In genomic region chr11:2419638-2420501, GRCh38 we compare ENCODE assay signal across 8 cellular contexts. TPM values are rescaled to one million over a fixed set of nuclear protein-coding genes. Genes with fewer than 3 reads are reported as not detected.
DNase-seq lines count a peak whose midpoint lies in the region; ATAC-seq and TF ChIP-seq lines count a peak whose summit lies in the region.

No MANE protein-coding gene starts in this region.

- H2AK9ac ChIP-seq in IMR-90 (replicated peaks; ENCODE audit: low read depth, low read length, poor library complexity): peak overlapping the region; percentile 63

- no peaks in the 10 kb centered on the region for H3K4me1 ChIP-seq in IMR-90 (ENCODE audit: control insufficient read depth, insufficient read depth, low read length)
- no peaks in the 10 kb centered on the region for H3K4me1 ChIP-seq in SJCRH30

- no peaks in the 10 kb centered on the region for H3K36me3 Mint-ChIP-seq in activated naive CD8-positive, alpha-beta T cell treated with anti-CD3 and anti-CD28 coated beads for 36 hours
- H3K36me3 Mint-ChIP-seq in glutamatergic neuron (ENCODE audit: unreplicated experiment): no peaks in the 10 kb centered on the region

- peak overlapping the region; percentile 91 for H2AFZ ChIP-seq in IMR-90 (replicated peaks; ENCODE audit: low read length, poor library complexity)

- POLR2A ChIA-PET in IMR-90 (lab: Charles Lee; ENCODE audit: unreplicated experiment): no interaction called here

- peaks cover 5% of the 10 kb centered on the region; the same call in 1 of the 2 replicates for H3K27me3 ChIP-seq in IMR-90 (ENCODE audit: control insufficient read depth, insufficient read depth, low read length)
- peaks cover 6% of the 10 kb centered on the region; the same call in 1 of the 2 replicates for H3K27me3 ChIP-seq in SJCRH30

- no peaks in the 10 kb centered on the region for H3K36me3 ChIP-seq in IMR-90 (ENCODE audit: control insufficient read depth, insufficient read depth, low read length)
- no peaks in the 10 kb centered on the region for H3K36me3 ChIP-seq in SJCRH30

- no peak overlapping the region for H3K14ac ChIP-seq in IMR-90 (replicated peaks; ENCODE audit: low read depth, low read length)

- intact Hi-C loops in IMR-90 (cut with micrococcal nuclease): loop anchor here (1.0 kb wide), 4 partner anchors 20 to 254 kb away; partner anchors contain the start of gene TSSC4

- no peak overlapping the region for H3K4me2 ChIP-seq in IMR-90 (ENCODE audit: low read depth, low read length)

- WGBS in IMR-90 (ENCODE audit: extremely low coverage in 2 of 2, insufficient read length in 1 of 2), 2 experiments: 84% methylated on average over 12 of the region's 36 CpGs; no CpG with 5 or more reads in 1 of the 2 experiments

- peak; percentile 94 for TF ChIP-seq CTCF in IMR-90 (conservative IDR thresholded peaks at IDR 0.05; ENCODE audit: low read depth, low read length)
- peak; percentile 74 for TF ChIP-seq CTCF in glutamatergic neuron (IDR thresholded peaks at IDR 0.05; ENCODE audit: partially characterized antibody, unreplicated experiment)

- ATAC-seq in IMR-90 (ENCODE audit: low read depth) (peak; percentile 51), GM18870 (IDR thresholded peaks at IDR 0.05; ENCODE audit: unreplicated experiment) (no peak), HG02970 (IDR thresholded peaks at IDR 0.05; ENCODE audit: low FRiP score, unreplicated experiment) (no peak)

- in situ Hi-C loops in IMR-90 (cut with MboI; ENCODE audit: low sequenced_read_pairs): loop anchor here (5.0 to 10.0 kb wide), 3 partner anchors 108 to 475 kb away; no protein-coding TSS in a partner anchor

- H3K27ac ChIP-seq in IMR-90 (ENCODE audit: insufficient read depth, low read length): no peak overlapping the region
- no peak overlapping the region for H3K27ac ChIP-seq in SJCRH30

- no peak overlapping the region for H4K91ac ChIP-seq in IMR-90 (ENCODE audit: insufficient read depth, low read depth, low read length)

- H3K4me1 Mint-ChIP-seq in activated naive CD8-positive, alpha-beta T cell treated with anti-CD3 and anti-CD28 coated beads for 36 hours: peaks cover 1% of the 10 kb centered on the region
- H3K4me1 Mint-ChIP-seq in glutamatergic neuron (ENCODE audit: low read depth, unreplicated experiment): no peaks in the 10 kb centered on the region

- H3K79me1 ChIP-seq in IMR-90 (ENCODE audit: low read depth in 1 of 2, low read length in 2 of 2): no peaks in the 10 kb centered on the region

- H3K56ac ChIP-seq in IMR-90 (ENCODE audit: extremely low read depth, insufficient read depth, low read length): no peak overlapping the region

- dilution Hi-C loops in IMR-90 (cut with HindIII; ENCODE audit: low sequenced_read_pairs, unreplicated experiment): no loop called here

- H3K27ac Mint-ChIP-seq in activated naive CD8-positive, alpha-beta T cell treated with anti-CD3 and anti-CD28 coated beads for 36 hours: no peak overlapping the region
- H3K27ac Mint-ChIP-seq in glutamatergic neuron (ENCODE audit: unreplicated experiment): no peak overlapping the region

- peaks cover 6% of the 10 kb centered on the region for H3K27me3 Mint-ChIP-seq in activated naive CD8-positive, alpha-beta T cell treated with anti-CD3 and anti-CD28 coated beads for 36 hours
- H3K27me3 Mint-ChIP-seq in glutamatergic neuron (ENCODE audit: unreplicated experiment): peaks cover 2% of the 10 kb centered on the region

- H3K9me3 Mint-ChIP-seq in activated naive CD8-positive, alpha-beta T cell treated with anti-CD3 and anti-CD28 coated beads for 36 hours: no peaks in the 10 kb centered on the region
- peaks cover 5% of the 10 kb centered on the region for H3K9me3 Mint-ChIP-seq in glutamatergic neuron (ENCODE audit: unreplicated experiment)

- CTCF ChIA-PET in IMR-90 (lab: Yijun Ruan, JAX): interaction anchor here (0.6 to 3.3 kb wide), 8 partner anchors 9 to 234 kb away, joined by 3 to 73 read pairs (median 4); partner anchors contain the start of genes C11orf21, TSPAN32 and TSSC4

- no peaks in the 10 kb centered on the region for H3K9me3 ChIP-seq in IMR-90 (ENCODE audit: control insufficient read depth, insufficient read depth, low read length)
- H3K9me3 ChIP-seq in SJCRH30 (replicated peaks): no peaks in the 10 kb centered on the region

- H2BK120ac ChIP-seq in IMR-90 (ENCODE audit: low read depth, low read length): no peak overlapping the region

- H2BK5ac ChIP-seq in IMR-90 (ENCODE audit: low read depth, low read length, poor library complexity, severe bottlenecking): no peak overlapping the region

- no peak overlapping the region for H3K4ac ChIP-seq in IMR-90 (ENCODE audit: low read depth, low read length)

- no peak for TF ChIP-seq POLR2A in IMR-90 (IDR thresholded peaks at IDR 0.05; ENCODE audit: low read depth, low read length)

- H3K9ac ChIP-seq in IMR-90 (ENCODE audit: low read depth, low read length): 0 out of 2 replicates have a peak overlapping the region, but pooled peaks have one; percentile 48

- DNase-seq in D341Med (ENCODE audit: low spot score) (peak; percentile 80), IMR-90 (peak; percentile 72), SJCRH30 (peak; percentile 56 to 76), glutamatergic neuron (peak; percentile 87), pons (ENCODE audit: low spot score) (peak; percentile 62)
- peak; percentile 59 for DNase-seq in activated naive CD8-positive, alpha-beta T cell treated with anti-CD3 and anti-CD28 coated beads for 36 hours

- peak; percentile 92 for TF ChIP-seq RAD21 in IMR-90 (IDR thresholded peaks at IDR 0.05; ENCODE audit: low read length)

- no peaks in the 10 kb centered on the region for H4K20me1 ChIP-seq in IMR-90 (ENCODE audit: insufficient read depth, low read length)

- H4K5ac ChIP-seq in IMR-90 (ENCODE audit: low read depth, low read length): no peak overlapping the region; the same call in 1 of the 2 replicates

- H3K18ac ChIP-seq in IMR-90 (ENCODE audit: low read depth, low read length): no peak overlapping the region

- H3K4me3 Mint-ChIP-seq in activated naive CD8-positive, alpha-beta T cell treated with anti-CD3 and anti-CD28 coated beads for 36 hours: no peak overlapping the region
- no peak overlapping the region for H3K4me3 Mint-ChIP-seq in glutamatergic neuron (ENCODE audit: unreplicated experiment)

- no TSS peak for BruUV-seq in IMR-90 (replicated peaks; lab: Mats Ljungman, UMichigan)

- no peaks in the 10 kb centered on the region for H3K9me1 ChIP-seq in IMR-90 (ENCODE audit: insufficient read depth, low read length)

- no peak overlapping the region for H2BK15ac ChIP-seq in IMR-90 (ENCODE audit: low read depth, low read length)

- H3K23ac ChIP-seq in IMR-90 (ENCODE audit: low read depth, low read length): no peak overlapping the region

- H3K4me3 ChIP-seq in IMR-90 (ENCODE audit: insufficient read depth, low read depth, low read length) (no peak overlapping the region), SJCRH30 (no peak overlapping the region)

- H4K8ac ChIP-seq in IMR-90 (ENCODE audit: low read depth in 2 of 2, low read length in 2 of 2): peak overlapping the region in 1 of 2 experiments; percentile 75; a peak in 1 of 4 replicates

- no peak overlapping the region for H2BK20ac ChIP-seq in IMR-90 (ENCODE audit: low read depth, low read length)

- H2AK5ac ChIP-seq in IMR-90 (ENCODE audit: low read depth, low read length): no peak overlapping the region

TF ChIP-seq in IMR-90, 13 proteins besides CTCF, POLR2A, EP300 and RAD21:
- TF ChIP-seq USF2 (IDR thresholded peaks at IDR 0.05; ENCODE audit: low read depth, low read length) (no peak), SMC3 (IDR thresholded peaks at IDR 0.05; ENCODE audit: low read depth, low read length) (peak; percentile 96), BHLHE40 (IDR thresholded peaks at IDR 0.05; ENCODE audit: low read depth, low read length) (peak; percentile 77)
TF ChIP-seq in IMR-90: peak in this region for 2.

RNA-seq across cellular contexts. Expression of gene TSSC4, which starts 19.3 kb away (rescaled TPM):
- total RNA-seq in IMR-90 (2012; rRNA removed) (40.0 and 45.3 TPM in 2 replicates), glutamatergic neuron (ENCODE audit: unreplicated experiment) (49.7 TPM)
- 34.9 and 43.2 TPM in 2 replicates for polyA plus RNA-seq in IMR-90 (2012; rRNA removed)
- polyA plus RNA-seq in IMR-90 (2012; cell fraction: cytosol; rRNA removed): 31.3 and 46.1 TPM in 2 replicates
- polyA plus RNA-seq in IMR-90 (2012; cell fraction: nucleus; rRNA removed; ENCODE audit: low replicate concordance): 40.8 and 137 TPM in 2 replicates
- 26.7 and 31.1 TPM in 2 replicates for total RNA-seq in SJCRH30 (2014; rRNA removed; shearing (Covaris generic))
- total RNA-seq in activated naive CD8-positive, alpha-beta T cell treated with anti-CD3 and anti-CD28 coated beads for 36 hours: 10 to 100 TPM; 46.9 to 54.2 TPM

RNA-seq across cellular contexts. Expression of gene TRPM5, which starts 24.4 kb away (rescaled TPM):
- total RNA-seq in IMR-90 (2012; rRNA removed) (not detected in 2 replicates), glutamatergic neuron (ENCODE audit: unreplicated experiment) (not detected)
- polyA plus RNA-seq in IMR-90 (2012; rRNA removed): not detected in 2 replicates
- not detected in 2 replicates for polyA plus RNA-seq in IMR-90 (2012; cell fraction: cytosol; rRNA removed)
- polyA plus RNA-seq in IMR-90 (2012; cell fraction: nucleus; rRNA removed; ENCODE audit: low replicate concordance): 0.02 TPM in 1 of 2 replicates, not detected in the other
- not detected in 2 replicates for total RNA-seq in SJCRH30 (2014; rRNA removed; shearing (Covaris generic))
- total RNA-seq in activated naive CD8-positive, alpha-beta T cell treated with anti-CD3 and anti-CD28 coated beads for 36 hours: not detected

RNA-seq across cellular contexts. Expression of gene KCNQ1, which starts 24.9 kb away (rescaled TPM):
- total RNA-seq in IMR-90 (2012; rRNA removed) (not detected in 2 replicates), glutamatergic neuron (ENCODE audit: unreplicated experiment) (0.44 TPM)
- 0.07 TPM in 1 of 2 replicates, not detected in the other for polyA plus RNA-seq in IMR-90 (2012; rRNA removed)
- 0.02 TPM in 1 of 2 replicates, not detected in the other for polyA plus RNA-seq in IMR-90 (2012; cell fraction: cytosol; rRNA removed)
- 0.14 and 0.17 TPM in 2 replicates for polyA plus RNA-seq in IMR-90 (2012; cell fraction: nucleus; rRNA removed; ENCODE audit: low replicate concordance)
- total RNA-seq in SJCRH30 (2014; rRNA removed; shearing (Covaris generic)): not detected in 2 replicates
- total RNA-seq in activated naive CD8-positive, alpha-beta T cell treated with anti-CD3 and anti-CD28 coated beads for 36 hours: 1 to 10 TPM; 6.7 to 9.6 TPM

RNA-seq across cellular contexts. Expression of gene CD81, which starts 42.8 kb away (rescaled TPM):
- total RNA-seq in IMR-90 (2012; rRNA removed) (119 and 159 TPM in 2 replicates), glutamatergic neuron (ENCODE audit: unreplicated experiment) (347 TPM)
- polyA plus RNA-seq in IMR-90 (2012; rRNA removed): 566 and 689 TPM in 2 replicates
- 940 and 1,395 TPM in 2 replicates for polyA plus RNA-seq in IMR-90 (2012; cell fraction: cytosol; rRNA removed)
- polyA plus RNA-seq in IMR-90 (2012; cell fraction: nucleus; rRNA removed; ENCODE audit: low replicate concordance): 328 and 597 TPM in 2 replicates
- total RNA-seq in SJCRH30 (2014; rRNA removed; shearing (Covaris generic)): 95.3 and 97.7 TPM in 2 replicates
- 100 to 1,000 TPM; 132 to 134 TPM for total RNA-seq in activated naive CD8-positive, alpha-beta T cell treated with anti-CD3 and anti-CD28 coated beads for 36 hours
